In the genomic region with DNA sequence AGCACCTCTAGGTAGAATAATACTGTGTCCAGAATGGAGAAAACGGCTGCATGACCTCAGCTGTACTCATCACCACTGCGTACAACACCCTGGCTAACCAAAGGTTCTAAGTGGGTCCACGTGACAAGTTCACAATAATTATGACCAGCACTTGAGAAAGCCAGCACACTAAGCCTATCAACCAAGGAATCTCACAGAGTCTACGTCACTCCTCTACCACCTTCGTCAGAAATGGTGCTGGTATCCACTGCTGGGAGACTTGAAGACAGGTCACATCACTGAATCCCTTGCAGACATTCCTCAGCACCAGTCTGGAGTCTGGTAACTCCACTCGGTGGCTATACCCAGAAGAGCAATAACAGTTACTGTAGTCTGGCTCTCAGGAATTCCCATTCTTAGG, we compare ENCODE assay signal across 2 cellular contexts.
TF ChIP-seq lines count a peak whose summit lies in the region.

No MANE protein-coding gene starts in this region.

TF ChIP-seq in HCT116, 20 proteins besides CTCF, POLR2A, EP300 and RAD21:
- TF ChIP-seq ZFX (IDR thresholded peaks at IDR 0.05) = no peak
- TF ChIP-seq, protein P1, sequence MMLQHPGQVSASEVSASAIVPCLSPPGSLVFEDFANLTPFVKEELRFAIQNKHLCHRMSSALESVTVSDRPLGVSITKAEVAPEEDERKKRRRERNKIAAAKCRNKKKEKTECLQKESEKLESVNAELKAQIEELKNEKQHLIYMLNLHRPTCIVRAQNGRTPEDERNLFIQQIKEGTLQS (IDR thresholded peaks at IDR 0.05) = no peak
- TF ChIP-seq EZH2phosphoT487 (IDR thresholded peaks at IDR 0.05; ENCODE audit: borderline replicate concordance) = no peak
- TF ChIP-seq TCF7L2 (IDR thresholded peaks at IDR 0.05; ENCODE audit: borderline replicate concordance, extremely low read depth, insufficient read depth, insufficient read length) = no peak
- no peak for TF ChIP-seq POLR2AphosphoS5 (IDR thresholded peaks at IDR 0.05; ENCODE audit: low read depth, low read length)
- TF ChIP-seq, protein P2, sequence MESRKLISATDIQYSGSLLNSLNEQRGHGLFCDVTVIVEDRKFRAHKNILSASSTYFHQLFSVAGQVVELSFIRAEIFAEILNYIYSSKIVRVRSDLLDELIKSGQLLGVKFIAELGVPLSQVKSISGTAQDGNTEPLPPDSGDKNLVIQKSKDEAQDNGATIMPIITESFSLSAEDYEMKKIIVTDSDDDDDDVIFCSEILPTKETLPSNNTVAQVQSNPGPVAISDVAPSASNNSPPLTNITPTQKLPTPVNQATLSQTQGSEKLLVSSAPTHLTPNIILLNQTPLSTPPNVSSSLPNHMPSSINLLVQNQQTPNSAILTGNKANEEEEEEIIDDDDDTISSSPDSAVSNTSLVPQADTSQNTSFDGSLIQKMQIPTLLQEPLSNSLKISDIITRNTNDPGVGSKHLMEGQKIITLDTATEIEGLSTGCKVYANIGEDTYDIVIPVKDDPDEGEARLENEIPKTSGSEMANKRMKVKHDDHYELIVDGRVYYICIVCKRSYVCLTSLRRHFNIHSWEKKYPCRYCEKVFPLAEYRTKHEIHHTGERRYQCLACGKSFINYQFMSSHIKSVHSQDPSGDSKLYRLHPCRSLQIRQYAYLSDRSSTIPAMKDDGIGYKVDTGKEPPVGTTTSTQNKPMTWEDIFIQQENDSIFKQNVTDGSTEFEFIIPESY (IDR thresholded peaks at IDR 0.05; ENCODE audit: extremely low read depth, insufficient replicate concordance, low read length) = no peak

TF ChIP-seq in GM12878, 131 proteins besides CTCF, POLR2A, EP300 and RAD21:
- TF ChIP-seq HDAC2 (IDR thresholded peaks at IDR 0.05) = no peak
- TF ChIP-seq, protein P3, sequence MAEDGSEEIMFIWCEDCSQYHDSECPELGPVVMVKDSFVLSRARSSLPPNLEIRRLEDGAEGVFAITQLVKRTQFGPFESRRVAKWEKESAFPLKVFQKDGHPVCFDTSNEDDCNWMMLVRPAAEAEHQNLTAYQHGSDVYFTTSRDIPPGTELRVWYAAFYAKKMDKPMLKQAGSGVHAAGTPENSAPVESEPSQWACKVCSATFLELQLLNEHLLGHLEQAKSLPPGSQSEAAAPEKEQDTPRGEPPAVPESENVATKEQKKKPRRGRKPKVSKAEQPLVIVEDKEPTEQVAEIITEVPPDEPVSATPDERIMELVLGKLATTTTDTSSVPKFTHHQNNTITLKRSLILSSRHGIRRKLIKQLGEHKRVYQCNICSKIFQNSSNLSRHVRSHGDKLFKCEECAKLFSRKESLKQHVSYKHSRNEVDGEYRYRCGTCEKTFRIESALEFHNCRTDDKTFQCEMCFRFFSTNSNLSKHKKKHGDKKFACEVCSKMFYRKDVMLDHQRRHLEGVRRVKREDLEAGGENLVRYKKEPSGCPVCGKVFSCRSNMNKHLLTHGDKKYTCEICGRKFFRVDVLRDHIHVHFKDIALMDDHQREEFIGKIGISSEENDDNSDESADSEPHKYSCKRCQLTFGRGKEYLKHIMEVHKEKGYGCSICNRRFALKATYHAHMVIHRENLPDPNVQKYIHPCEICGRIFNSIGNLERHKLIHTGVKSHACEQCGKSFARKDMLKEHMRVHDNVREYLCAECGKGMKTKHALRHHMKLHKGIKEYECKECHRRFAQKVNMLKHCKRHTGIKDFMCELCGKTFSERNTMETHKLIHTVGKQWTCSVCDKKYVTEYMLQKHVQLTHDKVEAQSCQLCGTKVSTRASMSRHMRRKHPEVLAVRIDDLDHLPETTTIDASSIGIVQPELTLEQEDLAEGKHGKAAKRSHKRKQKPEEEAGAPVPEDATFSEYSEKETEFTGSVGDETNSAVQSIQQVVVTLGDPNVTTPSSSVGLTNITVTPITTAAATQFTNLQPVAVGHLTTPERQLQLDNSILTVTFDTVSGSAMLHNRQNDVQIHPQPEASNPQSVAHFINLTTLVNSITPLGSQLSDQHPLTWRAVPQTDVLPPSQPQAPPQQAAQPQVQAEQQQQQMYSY (CRISPR knock-in tag; IDR thresholded peaks at IDR 0.05) = no peak
- no peak for TF ChIP-seq MTA3 (IDR thresholded peaks at IDR 0.05; ENCODE audit: borderline replicate concordance, low read length)
- TF ChIP-seq BCL11A (IDR thresholded peaks at IDR 0.05; ENCODE audit: low read depth, low read length) = no peak
- no peak for TF ChIP-seq CREB1 (IDR thresholded peaks at IDR 0.05; ENCODE audit: low read depth)
- no peak for TF ChIP-seq TBL1XR1 (IDR thresholded peaks at IDR 0.05; ENCODE audit: low read depth, low read length)
- TF ChIP-seq, protein P4, sequence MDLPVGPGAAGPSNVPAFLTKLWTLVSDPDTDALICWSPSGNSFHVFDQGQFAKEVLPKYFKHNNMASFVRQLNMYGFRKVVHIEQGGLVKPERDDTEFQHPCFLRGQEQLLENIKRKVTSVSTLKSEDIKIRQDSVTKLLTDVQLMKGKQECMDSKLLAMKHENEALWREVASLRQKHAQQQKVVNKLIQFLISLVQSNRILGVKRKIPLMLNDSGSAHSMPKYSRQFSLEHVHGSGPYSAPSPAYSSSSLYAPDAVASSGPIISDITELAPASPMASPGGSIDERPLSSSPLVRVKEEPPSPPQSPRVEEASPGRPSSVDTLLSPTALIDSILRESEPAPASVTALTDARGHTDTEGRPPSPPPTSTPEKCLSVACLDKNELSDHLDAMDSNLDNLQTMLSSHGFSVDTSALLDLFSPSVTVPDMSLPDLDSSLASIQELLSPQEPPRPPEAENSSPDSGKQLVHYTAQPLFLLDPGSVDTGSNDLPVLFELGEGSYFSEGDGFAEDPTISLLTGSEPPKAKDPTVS (IDR thresholded peaks at IDR 0.05; ENCODE audit: low read depth, low read length) = no peak
- no peak for TF ChIP-seq MEF2B (IDR thresholded peaks at IDR 0.05; ENCODE audit: partially characterized antibody, poor library complexity, severe bottlenecking)
- TF ChIP-seq SREBF2 (IDR thresholded peaks at IDR 0.05; ENCODE audit: low read length) = no peak
- TF ChIP-seq, protein P5, sequence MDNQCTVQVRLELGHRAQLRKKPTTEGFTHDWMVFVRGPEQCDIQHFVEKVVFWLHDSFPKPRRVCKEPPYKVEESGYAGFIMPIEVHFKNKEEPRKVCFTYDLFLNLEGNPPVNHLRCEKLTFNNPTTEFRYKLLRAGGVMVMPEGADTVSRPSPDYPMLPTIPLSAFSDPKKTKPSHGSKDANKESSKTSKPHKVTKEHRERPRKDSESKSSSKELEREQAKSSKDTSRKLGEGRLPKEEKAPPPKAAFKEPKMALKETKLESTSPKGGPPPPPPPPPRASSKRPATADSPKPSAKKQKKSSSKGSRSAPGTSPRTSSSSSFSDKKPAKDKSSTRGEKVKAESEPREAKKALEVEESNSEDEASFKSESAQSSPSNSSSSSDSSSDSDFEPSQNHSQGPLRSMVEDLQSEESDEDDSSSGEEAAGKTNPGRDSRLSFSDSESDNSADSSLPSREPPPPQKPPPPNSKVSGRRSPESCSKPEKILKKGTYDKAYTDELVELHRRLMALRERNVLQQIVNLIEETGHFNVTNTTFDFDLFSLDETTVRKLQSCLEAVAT (IDR thresholded peaks at IDR 0.05) = no peak
- TF ChIP-seq, protein P6, sequence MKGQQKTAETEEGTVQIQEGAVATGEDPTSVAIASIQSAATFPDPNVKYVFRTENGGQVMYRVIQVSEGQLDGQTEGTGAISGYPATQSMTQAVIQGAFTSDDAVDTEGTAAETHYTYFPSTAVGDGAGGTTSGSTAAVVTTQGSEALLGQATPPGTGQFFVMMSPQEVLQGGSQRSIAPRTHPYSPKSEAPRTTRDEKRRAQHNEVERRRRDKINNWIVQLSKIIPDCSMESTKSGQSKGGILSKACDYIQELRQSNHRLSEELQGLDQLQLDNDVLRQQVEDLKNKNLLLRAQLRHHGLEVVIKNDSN (IDR thresholded peaks at IDR 0.05; ENCODE audit: borderline replicate concordance, extremely low read length, insufficient read depth, low read depth, low read length) = no peak
- TF ChIP-seq, protein P7, sequence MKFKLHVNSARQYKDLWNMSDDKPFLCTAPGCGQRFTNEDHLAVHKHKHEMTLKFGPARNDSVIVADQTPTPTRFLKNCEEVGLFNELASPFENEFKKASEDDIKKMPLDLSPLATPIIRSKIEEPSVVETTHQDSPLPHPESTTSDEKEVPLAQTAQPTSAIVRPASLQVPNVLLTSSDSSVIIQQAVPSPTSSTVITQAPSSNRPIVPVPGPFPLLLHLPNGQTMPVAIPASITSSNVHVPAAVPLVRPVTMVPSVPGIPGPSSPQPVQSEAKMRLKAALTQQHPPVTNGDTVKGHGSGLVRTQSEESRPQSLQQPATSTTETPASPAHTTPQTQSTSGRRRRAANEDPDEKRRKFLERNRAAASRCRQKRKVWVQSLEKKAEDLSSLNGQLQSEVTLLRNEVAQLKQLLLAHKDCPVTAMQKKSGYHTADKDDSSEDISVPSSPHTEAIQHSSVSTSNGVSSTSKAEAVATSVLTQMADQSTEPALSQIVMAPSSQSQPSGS (IDR thresholded peaks at IDR 0.05; ENCODE audit: low read length) = no peak
- TF ChIP-seq RCOR1 (conservative IDR thresholded peaks at IDR 0.05; ENCODE audit: low read depth, low read length) = no peak
- TF ChIP-seq, protein P8, sequence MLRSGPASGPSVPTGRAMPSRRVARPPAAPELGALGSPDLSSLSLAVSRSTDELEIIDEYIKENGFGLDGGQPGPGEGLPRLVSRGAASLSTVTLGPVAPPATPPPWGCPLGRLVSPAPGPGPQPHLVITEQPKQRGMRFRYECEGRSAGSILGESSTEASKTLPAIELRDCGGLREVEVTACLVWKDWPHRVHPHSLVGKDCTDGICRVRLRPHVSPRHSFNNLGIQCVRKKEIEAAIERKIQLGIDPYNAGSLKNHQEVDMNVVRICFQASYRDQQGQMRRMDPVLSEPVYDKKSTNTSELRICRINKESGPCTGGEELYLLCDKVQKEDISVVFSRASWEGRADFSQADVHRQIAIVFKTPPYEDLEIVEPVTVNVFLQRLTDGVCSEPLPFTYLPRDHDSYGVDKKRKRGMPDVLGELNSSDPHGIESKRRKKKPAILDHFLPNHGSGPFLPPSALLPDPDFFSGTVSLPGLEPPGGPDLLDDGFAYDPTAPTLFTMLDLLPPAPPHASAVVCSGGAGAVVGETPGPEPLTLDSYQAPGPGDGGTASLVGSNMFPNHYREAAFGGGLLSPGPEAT (IDR thresholded peaks at IDR 0.05; ENCODE audit: low read depth) = no peak
- no peak for TF ChIP-seq CREM (IDR thresholded peaks at IDR 0.05; ENCODE audit: low read depth)
- TF ChIP-seq ZNF217 (IDR thresholded peaks at IDR 0.05) = no peak
- no peak for TF ChIP-seq IRF4 (IDR thresholded peaks at IDR 0.05; ENCODE audit: low read depth, low read length)
- TF ChIP-seq SIX5 (IDR thresholded peaks at IDR 0.05; ENCODE audit: low read depth, low read length, severe bottlenecking) = no peak
- TF ChIP-seq CBX5 (IDR thresholded peaks at IDR 0.05; ENCODE audit: low read depth) = no peak
- TF ChIP-seq RFX5 (IDR thresholded peaks at IDR 0.05; ENCODE audit: low read depth, low read length) = no peak
